ENCODE assay signal across 8 cellular contexts in the genomic region with DNA sequence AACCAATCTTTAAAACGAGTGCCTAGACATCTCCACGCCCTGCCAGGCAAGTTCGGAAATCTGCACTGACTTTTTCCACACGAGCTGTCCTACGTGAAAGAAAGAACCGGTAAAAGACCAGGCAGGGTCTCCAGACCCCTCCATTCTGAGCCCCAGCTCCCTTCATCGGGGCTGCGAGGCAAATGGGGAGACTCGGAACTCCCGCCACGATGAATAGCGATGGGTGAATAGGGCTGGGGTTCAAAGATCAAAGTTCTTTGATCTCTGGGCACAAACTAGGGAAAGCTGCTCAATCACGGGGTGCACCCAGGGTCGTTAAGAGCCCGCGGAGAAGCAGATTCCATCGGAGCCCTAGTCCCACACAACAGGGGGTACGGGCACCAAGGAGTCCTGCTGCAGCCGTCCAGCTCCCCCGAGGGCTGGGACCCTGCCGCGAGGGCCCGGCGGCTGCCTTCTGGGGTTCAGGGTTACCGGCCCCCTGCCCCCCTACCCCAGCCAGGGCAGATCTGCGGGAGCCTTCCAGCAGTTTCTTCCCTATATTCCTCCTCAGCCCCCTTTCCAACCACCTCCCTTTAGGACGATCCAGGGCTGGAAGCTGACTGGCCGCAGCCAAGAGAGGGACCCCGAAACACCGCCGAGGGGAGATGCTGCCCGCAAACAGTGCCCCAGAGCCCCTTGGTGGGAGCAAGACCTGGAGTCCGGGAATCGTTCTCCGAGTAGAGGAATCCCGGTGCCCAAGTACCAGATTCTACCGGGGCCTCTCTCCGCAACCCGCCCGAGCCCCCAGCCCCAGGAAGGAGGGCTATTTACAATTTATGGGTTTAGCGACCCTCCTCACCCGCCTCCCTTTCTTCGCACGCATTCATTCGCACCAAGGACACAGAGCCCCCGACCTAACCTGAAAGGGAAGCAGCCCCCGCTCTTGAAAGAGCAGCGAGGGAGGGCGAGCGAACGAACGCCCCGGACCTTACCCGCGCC. TPM values are rescaled to one million over a fixed set of nuclear protein-coding genes. Genes with fewer than 3 reads are reported as not detected.
DNase-seq lines count a peak whose midpoint lies in the region; ATAC-seq and TF ChIP-seq lines count a peak whose summit lies in the region.

No MANE protein-coding gene starts in this region.

- H3K36me3 Mint-ChIP-seq in activated CD4-positive, alpha-beta T cell treated with anti-CD3 and anti-CD28 coated beads, Interleukin-2, amount 10 ng/mL, durations not matched to agents 7 days and 5 days (ENCODE audit: low read depth) = no peaks in the 10 kb centered on the region

- H3K27ac Mint-ChIP-seq in activated CD4-positive, alpha-beta T cell treated with anti-CD3 and anti-CD28 coated beads, Interleukin-2, amount 10 ng/mL, durations not matched to agents 7 days and 5 days = no peak overlapping the region

- H3K4me3 ChIP-seq in astrocyte of the spinal cord (ENCODE audit: low read depth, low read length) (peak overlapping the region; percentile 66), lower lobe of right lung (peak overlapping the region; percentile 62), transverse colon (peak overlapping the region; percentile 63 to 73 (median 70))

- intact Hi-C loops in lower lobe of right lung (cut with DNase I) (no loop called here), transverse colon (cut with DNase I; ENCODE audit: low total_unique reads) (no loop called here)

- ATAC-seq in lower lobe of right lung (peak; percentile 13 to 23), HG03108 (IDR thresholded peaks at IDR 0.05; ENCODE audit: unreplicated experiment) (no peak), HG02571 (IDR thresholded peaks at IDR 0.05; ENCODE audit: unreplicated experiment) (no peak)

- in situ Hi-C loops in astrocyte of the spinal cord (cut with HindIII; ENCODE audit: low sequenced_read_pairs) (no loop called here), transverse colon (cut with MboI; ENCODE audit: low pct_ligation_motif_present in 1 of 4, low pct_unique_long_range_greater_than_20kb in 1 of 4, low sequenced_read_pairs in 3 of 4) (loop anchor here in 1 of 4 donors (10.0 kb wide), 1 partner anchor 237 kb away; no protein-coding TSS in a partner anchor)

- TF ChIP-seq EP300 in transverse colon (IDR thresholded peaks at IDR 0.05; ENCODE audit: low read depth) = no peak

- no peak for TF ChIP-seq POLR2A in transverse colon (IDR thresholded peaks at IDR 0.05)

- H3K4me3 Mint-ChIP-seq in activated CD4-positive, alpha-beta T cell treated with anti-CD3 and anti-CD28 coated beads, Interleukin-2, amount 10 ng/mL, durations not matched to agents 7 days and 5 days = peak overlapping the region; percentile 62

- H3K4me1 ChIP-seq in lower lobe of right lung (peaks cover 31% of the 10 kb centered on the region), transverse colon (peaks cover 7 to 59% (median 31%) of the 10 kb centered on the region in 4 donors)

- POLR2A ChIA-PET in activated CD4-positive, alpha-beta T cell treated with anti-CD3 and anti-CD28 coated beads, Interleukin-2, amount 10 ng/mL, durations not matched to agents 7 days and 5 days (lab: Charles Lee) = interaction anchor here (0.6 kb wide), 1 partner anchor 19 kb away, joined by 3 read pairs; the partner anchor contains the start of gene CSTPP1

- CTCF ChIA-PET in activated CD4-positive, alpha-beta T cell treated with anti-CD3 and anti-CD28 coated beads, Interleukin-2, amount 10 ng/mL, durations not matched to agents 7 days and 5 days (lab: Charles Lee) = interaction anchor here (0.5 to 1.2 kb wide), 5 partner anchors 10 to 653 kb away, joined by 3 to 4 read pairs (median 3); no protein-coding TSS in a partner anchor

- H3K4me1 Mint-ChIP-seq in activated CD4-positive, alpha-beta T cell treated with anti-CD3 and anti-CD28 coated beads, Interleukin-2, amount 10 ng/mL, durations not matched to agents 7 days and 5 days = peaks cover 30% of the 10 kb centered on the region

- H3K27me3 ChIP-seq in lower lobe of right lung (ENCODE audit: low read depth) (peaks cover 46% of the 10 kb centered on the region), transverse colon (peaks cover 12% of the 10 kb centered on the region)

- H3K27me3 Mint-ChIP-seq in activated CD4-positive, alpha-beta T cell treated with anti-CD3 and anti-CD28 coated beads, Interleukin-2, amount 10 ng/mL, durations not matched to agents 7 days and 5 days = peaks cover 65% of the 10 kb centered on the region

- H3K27ac ChIP-seq in lower lobe of right lung (peak overlapping the region; percentile 27), transverse colon (peak overlapping the region; percentile 66 to 82 (median 76))

- no peaks in the 10 kb centered on the region for H3K9me3 Mint-ChIP-seq in activated CD4-positive, alpha-beta T cell treated with anti-CD3 and anti-CD28 coated beads, Interleukin-2, amount 10 ng/mL, durations not matched to agents 7 days and 5 days

- WGBS in transverse colon (ENCODE audit: low coverage in 1 of 2), 2 donors = 0 to 5% methylated on average over 5 to 41 of the region's 55 CpGs

- H3K36me3 ChIP-seq in lower lobe of right lung (no peaks in the 10 kb centered on the region), transverse colon (no peaks in the 10 kb centered on the region)

- no peaks in the 10 kb centered on the region for H3K9me3 ChIP-seq in lower lobe of right lung
- H3K9me3 ChIP-seq in transverse colon = no peaks in the 10 kb centered on the region

- DNase-seq in activated CD4-positive, alpha-beta T cell treated with anti-CD3 and anti-CD28 coated beads, Interleukin-2, amount 10 ng/mL, durations not matched to agents 7 days and 5 days = no peak
- no peak for DNase-seq in activated CD4-positive, alpha-beta T cell treated with anti-CD3 and anti-CD28 coated beads, Interleukin-2, amount 50 U/mL, for 1 hour
- no peak for DNase-seq in astrocyte of the spinal cord (ENCODE audit: low read depth, low spot score)
- DNase-seq in lower lobe of right lung = no peak
- peak; percentile 14 for DNase-seq in transverse colon
- DNase-seq in NCI-H2029 treated with DMSO at 0.1 percent for 48 hours (lab: John Stamatoyannopoulos, UW) = no peak

- TF ChIP-seq CTCF in astrocyte of the spinal cord (IDR thresholded peaks at IDR 0.05; ENCODE audit: low read depth, low read length) = no peak
- TF ChIP-seq CTCF in lower lobe of right lung (IDR thresholded peaks at IDR 0.05) = no peak
- TF ChIP-seq CTCF in transverse colon (IDR thresholded peaks at IDR 0.05) = no peak

RNA-seq across cellular contexts. Expression of gene LRP4, which starts 1.0 kb away (rescaled TPM):
- total RNA-seq in activated CD4-positive, alpha-beta T cell treated with anti-CD3 and anti-CD28 coated beads, Interleukin-2, amount 10 ng/mL, durations not matched to agents 7 days and 5 days = under 1 TPM; 0.02 to 0.15 TPM
- total RNA-seq in lower lobe of right lung = 6.6 TPM
- total RNA-seq in transverse colon = 10 to 100 TPM in 3 of 4 donors, 1 to 10 TPM in 1; 7.9 to 52.4 (median 16.2) TPM

RNA-seq across cellular contexts. Expression of gene CSTPP1, which starts 19.2 kb away (rescaled TPM):
- total RNA-seq in activated CD4-positive, alpha-beta T cell treated with anti-CD3 and anti-CD28 coated beads, Interleukin-2, amount 10 ng/mL, durations not matched to agents 7 days and 5 days = 10 to 100 TPM; 18.2 to 18.9 TPM
- total RNA-seq in lower lobe of right lung (32.8 TPM), transverse colon (10 to 100 TPM; 18.3 to 27.0 (median 24.6) TPM)

Comparison
In these comparisons a context has a peak if more than half of its experiments do, and no peak if none do; other contexts are left out.
1. ATAC-seq: peak in lower lobe of right lung (2 of 2); none in HG03108 (single experiment) and HG02571 (single experiment).
2. Peak in every context shown above with its lines, with median percentiles within 50 percentile points of each other: H3K4me3 ChIP-seq.